ENCODE assay signal across 26 cellular contexts in genomic region chr7:156102267-156102666, GRCh38.
"Had no signal": no experiment of that assay in that cellular context is flagged by ENCODE, and none has a peak within 500 bp of the region (broad histone marks: within the 10 kb centered on the region; RNA-seq: fewer than 3 reads in every experiment).

No MANE protein-coding gene starts in this region.

- H3K4me1 ChIP-seq: colonic mucosa, esophagus muscularis mucosa, esophagus squamous epithelium, foreskin keratinocyte, gastrocnemius medialis, gastroesophageal sphincter, heart left ventricle, heart right ventricle had no signal

- H3K36me3 ChIP-seq: colonic mucosa, esophagus muscularis mucosa, esophagus squamous epithelium, gastrocnemius medialis, gastroesophageal sphincter, heart left ventricle, heart right ventricle had no signal

- FAIRE-seq: colon, endometrium, endothelial cell of umbilical vein, frontal cortex had no signal

- H3K27ac ChIP-seq: colonic mucosa, coronary artery, dorsolateral prefrontal cortex, epithelial cell of prostate, esophagus muscularis mucosa, esophagus squamous epithelium, foreskin keratinocyte, gastrocnemius medialis, gastroesophageal sphincter, heart left ventricle, heart right ventricle had no signal

- ATAC-seq: effector memory CD8-positive, alpha-beta T cell; foreskin keratinocyte; gastrocnemius medialis; gastroesophageal sphincter; heart left ventricle; heart right ventricle had no signal

- DNase-seq: colonic mucosa; cortex of kidney; dermis blood vessel endothelial cell; dorsolateral prefrontal cortex; effector CD4-positive, alpha-beta T cell; effector CD8-positive, alpha-beta T cell; effector memory CD4-positive, alpha-beta T cell; effector memory CD8-positive, alpha-beta T cell; endodermal cell; erythroblast; esophagus squamous epithelium; foreskin fibroblast; foreskin keratinocyte; foreskin melanocyte; gastrocnemius medialis; glutamatergic neuron; heart left ventricle; heart right ventricle had no signal

- H3K27me3 ChIP-seq: colonic mucosa, foreskin keratinocyte, gastrocnemius medialis had no signal

- H3K9me3 ChIP-seq: colonic mucosa, esophagus muscularis mucosa, esophagus squamous epithelium, gastrocnemius medialis, gastroesophageal sphincter, heart left ventricle, heart right ventricle had no signal

- H3K4me3 ChIP-seq: colonic mucosa, coronary artery, dorsolateral prefrontal cortex, esophagus muscularis mucosa, esophagus squamous epithelium, gastrocnemius medialis, gastroesophageal sphincter, heart left ventricle, heart right ventricle had no signal
